ENCODE assay signal across 8 cellular contexts in the genomic region with DNA sequence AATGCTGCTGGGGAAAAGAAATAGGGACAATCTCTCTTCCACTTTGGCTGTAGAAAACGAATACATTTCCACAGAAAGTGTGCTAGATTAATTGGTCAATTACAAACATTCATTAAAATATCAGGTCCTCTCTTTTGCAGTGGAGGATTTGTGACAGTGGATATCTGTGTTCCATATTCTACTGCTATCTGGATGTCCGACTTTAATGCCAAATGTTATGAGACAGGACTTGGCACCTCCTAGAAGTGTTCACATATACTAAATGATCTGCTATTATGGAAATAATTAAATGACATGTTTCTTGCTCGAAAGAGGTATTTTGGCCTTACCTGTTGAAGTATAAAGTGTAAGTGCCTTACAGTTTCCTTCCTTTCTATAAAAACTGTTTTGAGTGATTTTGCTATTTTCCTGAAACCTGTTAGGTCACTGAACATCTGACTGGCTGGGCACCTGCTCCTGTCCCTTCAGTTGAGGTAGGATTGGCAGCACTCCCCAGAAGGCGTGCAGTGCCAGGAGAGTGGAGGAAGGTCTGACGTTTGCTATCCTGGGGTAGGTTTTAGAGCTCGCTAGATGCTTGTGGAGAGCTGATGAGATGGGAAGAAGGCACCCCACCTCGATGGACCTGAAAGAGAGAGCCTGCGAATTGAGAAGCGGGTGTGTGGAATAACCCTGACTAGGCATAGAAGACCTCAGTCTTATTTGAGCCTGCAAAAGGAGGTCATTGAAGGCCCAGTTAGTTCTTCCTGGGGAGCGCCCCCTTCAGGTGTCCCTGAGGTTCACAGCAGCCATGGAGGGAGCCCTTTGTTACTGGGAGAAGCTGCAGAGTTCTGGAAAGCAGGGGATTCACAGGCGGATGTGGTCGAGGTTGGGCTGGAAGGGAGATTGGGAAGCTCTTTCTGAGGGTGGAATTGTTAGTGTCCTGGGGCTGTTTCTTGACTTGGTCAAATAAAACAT.
DNase-seq lines count a peak whose midpoint lies in the region; ATAC-seq and TF ChIP-seq lines count a peak whose summit lies in the region.

No MANE protein-coding gene starts in this region.

- H3K14ac ChIP-seq in H9 (ENCODE audit: insufficient read depth, low read length): peak overlapping the region; percentile 99; the same call in 1 of the 2 replicates

- no peak overlapping the region for H2BK5ac ChIP-seq in H9 (ENCODE audit: insufficient read length, low read length)

- DNase-seq in AG09309 (ENCODE audit: low read depth) (no peak), H9 (peak; percentile 66)
- DNase-seq in stimulated activated effector memory CD8-positive, alpha-beta T cell treated with anti-CD3 and anti-CD28 coated beads, Interleukin-12 subunit alpha, Interleukin-12 subunit beta, amount 100 ng/mL, for 72 hours (ENCODE audit: low spot score in 2 of 2): peak in 1 of 2 donors; percentile 65

- peak overlapping the region; percentile 87 for H3K4me3 ChIP-seq in AG09309 (ENCODE audit: control insufficient read depth, low read depth, low read length)
- H3K4me3 ChIP-seq in iPS-20b (ENCODE audit: low read length): peak overlapping the region; percentile 94

- H3K4me1 ChIP-seq in H9 (ENCODE audit: insufficient read depth, low read length) (peaks cover 6% of the 10 kb centered on the region; the same call in 1 of the 2 replicates), iPS-20b (ENCODE audit: insufficient read depth, low read length) (peaks cover 25% of the 10 kb centered on the region)

- H3K9ac ChIP-seq in H9 (ENCODE audit: extremely low read depth, insufficient read length, low read length) (peak overlapping the region; percentile 96), iPS-20b (ENCODE audit: low read depth, low read length) (peak overlapping the region; percentile 93)

- no peaks in the 10 kb centered on the region for H4K20me1 ChIP-seq in H9 (ENCODE audit: control insufficient read depth, insufficient read depth, insufficient read length)

- H2BK120ac ChIP-seq in H9 (ENCODE audit: low read depth, low read length, poor library complexity, severe bottlenecking): no peak overlapping the region

- no peak overlapping the region for H3T11ph ChIP-seq in H9 (ENCODE audit: low read length)

- H2BK20ac ChIP-seq in H9 (ENCODE audit: low read depth, low read length, poor library complexity, severe bottlenecking): no peak overlapping the region

- H3K4me2 ChIP-seq in H9 (ENCODE audit: insufficient read depth, insufficient read length, low read length): peak overlapping the region; percentile 72

- no peak for ATAC-seq in activated T-helper 17 cell treated with anti-CD3 and anti-CD28 coated beads, Interleukin-2, amount 50 U/mL, for 72 hours (replicated peaks)
- no peak for ATAC-seq in stimulated activated effector memory CD8-positive, alpha-beta T cell treated with anti-CD3 and anti-CD28 coated beads, Interleukin-12 subunit alpha, Interleukin-12 subunit beta, amount 100 ng/mL, for 72 hours
- ATAC-seq in HG02798 (IDR thresholded peaks at IDR 0.05; ENCODE audit: poor library complexity, unreplicated experiment) (no peak), GM21381 (IDR thresholded peaks at IDR 0.05; ENCODE audit: unreplicated experiment) (no peak), GM18502 (IDR thresholded peaks at IDR 0.05; ENCODE audit: poor library complexity, unreplicated experiment) (no peak)

- H3K18ac ChIP-seq in H9 (ENCODE audit: insufficient read length, low read depth, low read length): no peak overlapping the region

- no peak overlapping the region for H4K5ac ChIP-seq in H9 (ENCODE audit: insufficient read length, low read depth, low read length)

- no peak overlapping the region for H3K56ac ChIP-seq in H9 (ENCODE audit: insufficient read length, low read depth, low read length)

- TF ChIP-seq CTCF in AG09309 (IDR thresholded peaks at IDR 0.05; ENCODE audit: control insufficient read depth, insufficient read depth, low read depth, low read length, missing control alignments): peak; percentile 34
- TF ChIP-seq CTCF in H9 (conservative IDR thresholded peaks at IDR 0.05): peak; percentile 75

- H3K4me1 Mint-ChIP-seq in H9: peaks cover 29 to 31% of the 10 kb centered on the region in 2 experiments
- peaks cover 26% of the 10 kb centered on the region for H3K4me1 Mint-ChIP-seq in activated T-helper 17 cell treated with anti-CD3 and anti-CD28 coated beads, Interleukin-2, amount 50 U/mL, for 72 hours
- peaks cover 43% of the 10 kb centered on the region for H3K4me1 Mint-ChIP-seq in stimulated activated effector memory CD8-positive, alpha-beta T cell treated with anti-CD3 and anti-CD28 coated beads, Interleukin-12 subunit alpha, Interleukin-12 subunit beta, amount 100 ng/mL, for 72 hours

- H3K27ac ChIP-seq in H9 (ENCODE audit: insufficient read length, low read depth, low read length) (no peak overlapping the region), iPS-20b (ENCODE audit: low read length) (peak overlapping the region; percentile 55)

- no peak overlapping the region for H4K91ac ChIP-seq in H9 (ENCODE audit: insufficient read length, low read depth, low read length)

- H3K27me3 Mint-ChIP-seq in H9 (ENCODE audit: low read depth): no peaks in the 10 kb centered on the region
- no peaks in the 10 kb centered on the region for H3K27me3 Mint-ChIP-seq in activated T-helper 17 cell treated with anti-CD3 and anti-CD28 coated beads, Interleukin-2, amount 50 U/mL, for 72 hours

- no peak overlapping the region for H3K23ac ChIP-seq in H9 (ENCODE audit: insufficient read length, low read depth, low read length)

- H2AK5ac ChIP-seq in H9 (ENCODE audit: insufficient read length, low read length): no peak overlapping the region

- H3K27me3 ChIP-seq in H9 (ENCODE audit: insufficient read depth, low read length) (no peaks in the 10 kb centered on the region), iPS-20b (ENCODE audit: insufficient read depth, low read length) (no peaks in the 10 kb centered on the region)

- H3K23me2 ChIP-seq in H9 (ENCODE audit: insufficient read length, low read depth, low read length, poor library complexity, severe bottlenecking): peaks cover 6% of the 10 kb centered on the region

- peak overlapping the region; percentile 89 to 96 (median 94); a peak in 6 of 7 replicates for H3K27ac Mint-ChIP-seq in H9
- H3K27ac Mint-ChIP-seq in activated T-helper 17 cell treated with anti-CD3 and anti-CD28 coated beads, Interleukin-2, amount 50 U/mL, for 72 hours: peak overlapping the region; percentile 99
- peak overlapping the region; percentile 100 for H3K27ac Mint-ChIP-seq in stimulated activated effector memory CD8-positive, alpha-beta T cell treated with anti-CD3 and anti-CD28 coated beads, Interleukin-12 subunit alpha, Interleukin-12 subunit beta, amount 100 ng/mL, for 72 hours

- H3K9me3 Mint-ChIP-seq in H9: peaks cover 0 to 2% of the 10 kb centered on the region in 2 experiments; a peak in 1 of 5 replicates
- no peaks in the 10 kb centered on the region for H3K9me3 Mint-ChIP-seq in activated T-helper 17 cell treated with anti-CD3 and anti-CD28 coated beads, Interleukin-2, amount 50 U/mL, for 72 hours
- no peaks in the 10 kb centered on the region for H3K9me3 Mint-ChIP-seq in stimulated activated effector memory CD8-positive, alpha-beta T cell treated with anti-CD3 and anti-CD28 coated beads, Interleukin-12 subunit alpha, Interleukin-12 subunit beta, amount 100 ng/mL, for 72 hours

- peak overlapping the region; percentile 98 to 100 for H3K4me3 Mint-ChIP-seq in H9
- H3K4me3 Mint-ChIP-seq in activated T-helper 17 cell treated with anti-CD3 and anti-CD28 coated beads, Interleukin-2, amount 50 U/mL, for 72 hours: peak overlapping the region; percentile 83
- H3K4me3 Mint-ChIP-seq in stimulated activated effector memory CD8-positive, alpha-beta T cell treated with anti-CD3 and anti-CD28 coated beads, Interleukin-12 subunit alpha, Interleukin-12 subunit beta, amount 100 ng/mL, for 72 hours: peak overlapping the region; percentile 98

- no CpG with 5 or more reads among the region's 12 CpGs for WGBS in H9 (ENCODE audit: extremely low coverage, insufficient read length, low lambda C conversion rate)

- H2BK12ac ChIP-seq in H9 (ENCODE audit: insufficient read length, low read depth, low read length): no peak overlapping the region

- no peak overlapping the region for H3K4ac ChIP-seq in H9 (ENCODE audit: low read depth, low read length)

- peaks cover 30 to 39% (median 37%) of the 10 kb centered on the region in 3 experiments for H3K36me3 Mint-ChIP-seq in H9 (ENCODE audit: insufficient read depth in 1 of 3, low read depth in 3 of 3)
- peaks cover 69% of the 10 kb centered on the region for H3K36me3 Mint-ChIP-seq in activated T-helper 17 cell treated with anti-CD3 and anti-CD28 coated beads, Interleukin-2, amount 50 U/mL, for 72 hours (ENCODE audit: low read depth)
- H3K36me3 Mint-ChIP-seq in stimulated activated effector memory CD8-positive, alpha-beta T cell treated with anti-CD3 and anti-CD28 coated beads, Interleukin-12 subunit alpha, Interleukin-12 subunit beta, amount 100 ng/mL, for 72 hours: peaks cover 65% of the 10 kb centered on the region

- peaks cover 1% of the 10 kb centered on the region; the same call in 1 of the 2 replicates for H3K79me2 ChIP-seq in H9 (ENCODE audit: insufficient read depth, low read length)

- no peak overlapping the region for H2BK15ac ChIP-seq in H9 (ENCODE audit: low read depth, low read length)

- H4K8ac ChIP-seq in H9 (replicated peaks; ENCODE audit: insufficient read length, low read depth, low read length): no peak overlapping the region

- H2AFZ ChIP-seq in H9 (ENCODE audit: low read length): no peak overlapping the region

- no peaks in the 10 kb centered on the region for H3K9me3 ChIP-seq in H9 (ENCODE audit: control insufficient read depth, low read depth, low read length)
- no peaks in the 10 kb centered on the region for H3K9me3 ChIP-seq in iPS-20b (ENCODE audit: insufficient read depth, low read depth, low read length)

- peaks cover 33% of the 10 kb centered on the region for H3K36me3 ChIP-seq in iPS-20b (ENCODE audit: insufficient read depth, low read depth, low read length)

- H3K79me1 ChIP-seq in H9 (ENCODE audit: insufficient read depth, low read depth, low read length, poor library complexity, severe bottlenecking): peaks cover 3% of the 10 kb centered on the region
